In genomic region chr13:111519490-111520170, GRCh38 we compare ENCODE assay signal across 15 cellular contexts.
DNase-seq lines count a peak whose midpoint lies in the region; TF ChIP-seq lines count a peak whose summit lies in the region.
"Had no signal": no experiment of that assay in that cellular context is flagged by ENCODE, and none has a peak within 500 bp of the region (broad histone marks: within the 10 kb centered on the region; RNA-seq: fewer than 3 reads in every experiment).

No MANE protein-coding gene starts in this region.

- H3K4me2 ChIP-seq in H9 (ENCODE audit: insufficient read depth, insufficient read length, low read length), result no peak overlapping the region
- H3K4me2 ChIP-seq: A549, GM23338 had no signal

- H2AK5ac ChIP-seq in H9 (ENCODE audit: insufficient read length, low read length), result no peak overlapping the region

- no CpG with 5 or more reads among the region's 25 CpGs for WGBS in H9 (ENCODE audit: extremely low coverage, insufficient read length, low lambda C conversion rate)
- 71 to 73% methylated on average over 20 to 25 of the region's 25 CpGs for WGBS in testis, 2 donors

- no peak overlapping the region for H2BK5ac ChIP-seq in H9 (ENCODE audit: insufficient read length, low read length)

- H3K9me3 Mint-ChIP-seq in H9 (no peaks in the 10 kb centered on the region; a peak in 1 of 5 replicates), chondrocyte (ENCODE audit: low read depth) (no peaks in the 10 kb centered on the region)
- H3K9me3 Mint-ChIP-seq: CD4-positive, alpha-beta memory T cell had no signal

- DNase-seq in H9 (peak; percentile 20), chondrocyte (ENCODE audit: low spot score) (peak; percentile 76), mesenteric fat pad (ENCODE audit: low spot score) (peak; percentile 82), testis (peak; percentile 6), DMS53 treated with DMSO at 0.1 percent for 48 hours (lab: John Stamatoyannopoulos, UW; ENCODE audit: unreplicated experiment) (no peak), kidney tubule cell (ENCODE audit: low spot score) (no peak)
- DNase-seq: BE2C; CD4-positive, alpha-beta memory T cell; DMS79 treated with DMSO at 0.1 percent for 48 hours; EL; HCEC 1CT; HFFc6 had no signal

- H2AFZ ChIP-seq in H9 (ENCODE audit: low read length), result no peak overlapping the region
- H2AFZ ChIP-seq: GM23338 had no signal

- no peak overlapping the region for H3K9ac ChIP-seq in H9 (ENCODE audit: extremely low read depth, insufficient read length, low read length)

- no peak overlapping the region for H4K91ac ChIP-seq in H9 (ENCODE audit: insufficient read length, low read depth, low read length)

- intact Hi-C loops in testis (cut with DNase I; ENCODE audit: low total_unique reads), result no loop called here

- H3K14ac ChIP-seq in H9 (ENCODE audit: insufficient read depth, low read length), result no peak overlapping the region

- peaks cover 19% of the 10 kb centered on the region for H3K27me3 Mint-ChIP-seq in H9 (ENCODE audit: low read depth)
- H3K27me3 Mint-ChIP-seq in chondrocyte (ENCODE audit: low read depth), result peaks cover 20% of the 10 kb centered on the region

- H3K9me3 ChIP-seq in H9 (ENCODE audit: control insufficient read depth, low read depth, low read length), result no peaks in the 10 kb centered on the region
- H3K9me3 ChIP-seq in testis, result no peaks in the 10 kb centered on the region
- H3K9me3 ChIP-seq: A549, BE2C had no signal

- H3K79me1 ChIP-seq in H9 (ENCODE audit: insufficient read depth, low read depth, low read length, poor library complexity, severe bottlenecking), result no peaks in the 10 kb centered on the region

- TF ChIP-seq POLR2A in testis (IDR thresholded peaks at IDR 0.05), result no peak

- H3K4me1 ChIP-seq in H9 (ENCODE audit: insufficient read depth, low read length), result no peaks in the 10 kb centered on the region
- H3K4me1 ChIP-seq in testis, result no peaks in the 10 kb centered on the region
- H3K4me1 ChIP-seq: A549, BE2C had no signal

- H3K27me3 ChIP-seq in H9 (ENCODE audit: insufficient read depth, low read length) (no peaks in the 10 kb centered on the region), testis (no peaks in the 10 kb centered on the region)

- H3K56ac ChIP-seq in H9 (ENCODE audit: insufficient read length, low read depth, low read length), result no peak overlapping the region

- no peak overlapping the region for H4K8ac ChIP-seq in H9 (replicated peaks; ENCODE audit: insufficient read length, low read depth, low read length)

- H3K27ac Mint-ChIP-seq in H9, result no peak overlapping the region
- no peak overlapping the region for H3K27ac Mint-ChIP-seq in chondrocyte (ENCODE audit: unreplicated experiment)
- H3K27ac Mint-ChIP-seq: CD4-positive, alpha-beta memory T cell; GM23338; HFFc6 had no signal

- H3K36me3 Mint-ChIP-seq in H9 (ENCODE audit: insufficient read depth in 1 of 3, low read depth in 3 of 3) (peaks cover 0 to 2% (median 0%) of the 10 kb centered on the region in 3 experiments; a peak in 1 of 7 replicates), chondrocyte (ENCODE audit: low read depth) (no peaks in the 10 kb centered on the region)
- H3K36me3 Mint-ChIP-seq: CD4-positive, alpha-beta memory T cell had no signal

- H3K79me2 ChIP-seq in H9 (ENCODE audit: insufficient read depth, low read length), result no peaks in the 10 kb centered on the region

- H3K23me2 ChIP-seq in H9 (ENCODE audit: insufficient read length, low read depth, low read length, poor library complexity, severe bottlenecking), result no peaks in the 10 kb centered on the region

- H3K4ac ChIP-seq in H9 (ENCODE audit: low read depth, low read length), result no peak overlapping the region

- no peak overlapping the region for H2BK20ac ChIP-seq in H9 (ENCODE audit: low read depth, low read length, poor library complexity, severe bottlenecking)

- no peaks in the 10 kb centered on the region for H4K20me1 ChIP-seq in H9 (ENCODE audit: control insufficient read depth, insufficient read depth, insufficient read length)

- no peak overlapping the region for H2BK120ac ChIP-seq in H9 (ENCODE audit: low read depth, low read length, poor library complexity, severe bottlenecking)

- H3K27ac ChIP-seq in H9 (ENCODE audit: insufficient read length, low read depth, low read length) (no peak overlapping the region), testis (no peak overlapping the region)
- H3K27ac ChIP-seq: A549, C4-2B had no signal

- no peak overlapping the region for H3K23ac ChIP-seq in H9 (ENCODE audit: insufficient read length, low read depth, low read length)

- no peak overlapping the region for H2BK12ac ChIP-seq in H9 (ENCODE audit: insufficient read length, low read depth, low read length)

- no peak overlapping the region for H3K4me3 ChIP-seq in testis
- H3K4me3 ChIP-seq: A549, GM23338 had no signal

- H3K4me1 Mint-ChIP-seq in H9, result peaks cover 0 to 3% of the 10 kb centered on the region in 2 experiments; a peak in 1 of 4 replicates
- H3K4me1 Mint-ChIP-seq in chondrocyte (ENCODE audit: low read depth), result no peaks in the 10 kb centered on the region
- H3K4me1 Mint-ChIP-seq: CD4-positive, alpha-beta memory T cell had no signal

- H3K4me3 Mint-ChIP-seq in H9 (no peak overlapping the region), chondrocyte (ENCODE audit: unreplicated experiment) (no peak overlapping the region)
- H3K4me3 Mint-ChIP-seq: CD4-positive, alpha-beta memory T cell; GM23338; HFFc6 had no signal

- H2BK15ac ChIP-seq in H9 (ENCODE audit: low read depth, low read length), result no peak overlapping the region

- H3K36me3 ChIP-seq in testis (ENCODE audit: low read depth, missing control alignments), result no peaks in the 10 kb centered on the region
- H3K36me3 ChIP-seq: BE2C had no signal

- H3K18ac ChIP-seq in H9 (ENCODE audit: insufficient read length, low read depth, low read length), result no peak overlapping the region

- TF ChIP-seq CTCF in H9 (conservative IDR thresholded peaks at IDR 0.05) (no peak), chondrocyte (IDR thresholded peaks at IDR 0.05) (no peak), testis (IDR thresholded peaks at IDR 0.05) (no peak)

- no peak overlapping the region for H4K5ac ChIP-seq in H9 (ENCODE audit: insufficient read length, low read depth, low read length)

- H3T11ph ChIP-seq in H9 (ENCODE audit: low read length), result no peak overlapping the region

Comparison
In these comparisons a context has a peak if more than half of its experiments do, and no peak if none do; other contexts are left out.
1. DNase-seq: peak in H9 (single experiment), chondrocyte (single experiment), mesenteric fat pad (single experiment) and testis (single experiment); none in DMS53 treated with DMSO at 0.1 percent for 48 hours (single experiment) and kidney tubule cell (single experiment).